ENCODE assay signal across 1 cellular context in the genomic region with DNA sequence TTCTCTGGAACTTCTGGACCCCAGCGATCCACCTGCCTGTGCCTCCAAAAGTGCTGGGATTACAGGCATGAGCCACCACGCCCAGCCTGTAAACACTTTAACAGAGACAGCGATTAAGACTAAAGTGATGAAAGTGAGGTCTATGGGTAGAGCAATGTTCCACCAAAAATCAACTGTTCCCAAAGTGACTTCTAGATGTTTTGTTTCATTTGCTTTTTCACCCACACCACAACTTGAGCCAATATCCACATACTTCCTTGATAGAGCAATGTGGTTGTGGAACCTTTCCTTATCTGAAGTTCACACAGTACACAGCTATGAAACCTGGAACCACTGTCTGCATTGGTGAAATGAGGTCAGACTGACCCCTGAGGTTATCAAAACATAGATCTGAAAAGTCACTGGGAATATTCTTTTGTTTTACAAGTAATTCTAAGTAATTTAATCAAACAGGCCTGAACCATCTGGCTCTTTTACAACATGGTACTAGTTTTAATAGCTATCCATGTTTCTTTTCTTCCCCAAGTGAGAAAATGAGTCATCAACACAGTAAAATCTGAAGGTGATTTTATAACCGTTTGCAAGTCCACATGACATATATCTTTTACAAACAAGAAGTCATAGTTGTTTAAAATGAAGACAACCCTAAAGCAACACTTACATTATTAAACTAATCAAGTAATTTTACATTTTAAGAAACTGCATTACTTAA.
TF ChIP-seq lines count a peak whose summit lies in the region.

No MANE protein-coding gene starts in this region.

TF ChIP-seq in K562, 482 proteins besides CTCF, POLR2A, EP300 and RAD21 (continued from another document and continues in another):
- TF ChIP-seq RREB1 (CRISPR knock-in tag; IDR thresholded peaks at IDR 0.05) (no peak), CEBPG (CRISPR knock-in tag; IDR thresholded peaks at IDR 0.05) (no peak; the same call in 1 of the 2 replicates), CEBPG (tag; conservative IDR thresholded peaks at IDR 0.05 in 1 of 2, IDR thresholded peaks at IDR 0.05 in 1 of 2) (peak in 1 of 2 experiments; percentile 62; a peak in 1 of 4 replicates), CREM (IDR thresholded peaks at IDR 0.05; ENCODE audit: low read depth) (peak; percentile 78), PYGO2 (tag; IDR thresholded peaks at IDR 0.05) (peak; percentile 76), KDM4B (IDR thresholded peaks at IDR 0.05; ENCODE audit: borderline replicate concordance in 2 of 2, low read depth in 1 of 2) (no peak), SRSF3 (IDR thresholded peaks at IDR 0.05; ENCODE audit: insufficient read depth, low read length) (no peak), MCM7 (IDR thresholded peaks at IDR 0.05) (no peak), SRF (CRISPR knock-in tag; IDR thresholded peaks at IDR 0.05) (no peak), TARDBP (IDR thresholded peaks at IDR 0.05) (no peak; the same call in 1 of the 2 replicates), THAP12 (CRISPR knock-in tag; IDR thresholded peaks at IDR 0.05) (no peak), ETV5 (CRISPR knock-in tag; IDR thresholded peaks at IDR 0.05; ENCODE audit: low read depth) (0 out of 2 replicates have a peak, but pooled peaks have one; percentile 31), WHSC1 (IDR thresholded peaks at IDR 0.05; ENCODE audit: low read length) (no peak), SETDB1 (IDR thresholded peaks at IDR 0.05; ENCODE audit: low read length) (no peak), BCOR (IDR thresholded peaks at IDR 0.05) (peak; percentile 69), NFRKB (IDR thresholded peaks at IDR 0.05; ENCODE audit: low read depth) (0 out of 2 replicates have a peak, but pooled peaks have one; percentile 6), CTCFL (IDR thresholded peaks at IDR 0.05; ENCODE audit: borderline replicate concordance, insufficient read depth, low read depth, low read length, poor library complexity, severe bottlenecking) (no peak), ZNF217 (CRISPR knock-in tag; IDR thresholded peaks at IDR 0.05) (no peak), PHF21A (IDR thresholded peaks at IDR 0.05; ENCODE audit: borderline replicate concordance, low read depth) (0 out of 2 replicates have a peak, but pooled peaks have one; percentile 46), MYBL2 (IDR thresholded peaks at IDR 0.05; ENCODE audit: low read depth) (peak; percentile 58; the same call in 1 of the 2 replicates), MYBL2 (CRISPR knock-in tag; IDR thresholded peaks at IDR 0.05; ENCODE audit: borderline replicate concordance) (no peak), GTF2F1 (IDR thresholded peaks at IDR 0.05; ENCODE audit: low read depth, low read length) (no peak), RFX5 (IDR thresholded peaks at IDR 0.05; ENCODE audit: low read depth, low read length) (no peak), ZNF311 (CRISPR knock-in tag; IDR thresholded peaks at IDR 0.05) (peak; percentile 23; the same call in 1 of the 2 replicates), RFX7 (CRISPR knock-in tag; IDR thresholded peaks at IDR 0.05) (no peak), ZNF239 (CRISPR knock-in tag; IDR thresholded peaks at IDR 0.05) (no peak; the same call in 1 of the 2 replicates), PATZ1 (CRISPR knock-in tag; IDR thresholded peaks at IDR 0.05; ENCODE audit: borderline replicate concordance) (no peak), SIN3A (IDR thresholded peaks at IDR 0.05; ENCODE audit: borderline replicate concordance in 2 of 2, control insufficient read depth in 1 of 2, low read depth in 2 of 2, low read length in 2 of 2) (no peak), ARID1B (IDR thresholded peaks at IDR 0.05) (peak; percentile 98), HSF4 (CRISPR knock-in tag; IDR thresholded peaks at IDR 0.05; ENCODE audit: borderline replicate concordance) (no peak), ETS2 (tag; IDR thresholded peaks at IDR 0.05; ENCODE audit: borderline replicate concordance, poor library complexity, severe bottlenecking) (no peak), E2F3 (CRISPR knock-in tag; IDR thresholded peaks at IDR 0.05) (no peak), ZBTB11 (CRISPR knock-in tag; IDR thresholded peaks at IDR 0.05) (no peak), HDAC3 (IDR thresholded peaks at IDR 0.05; ENCODE audit: borderline replicate concordance, partially characterized antibody) (peak; percentile 93), KLF6 (CRISPR knock-in tag; IDR thresholded peaks at IDR 0.05; ENCODE audit: borderline replicate concordance) (no peak), ILK (tag; IDR thresholded peaks at IDR 0.05; ENCODE audit: borderline replicate concordance, low read depth) (no peak), ZNF3 (CRISPR knock-in tag; IDR thresholded peaks at IDR 0.05) (peak; percentile 85), ZBTB8A (IDR thresholded peaks at IDR 0.05; ENCODE audit: partially characterized antibody) (no peak), CHD1 (IDR thresholded peaks at IDR 0.05; ENCODE audit: low read length) (no peak)
- TF ChIP-seq, protein P1, sequence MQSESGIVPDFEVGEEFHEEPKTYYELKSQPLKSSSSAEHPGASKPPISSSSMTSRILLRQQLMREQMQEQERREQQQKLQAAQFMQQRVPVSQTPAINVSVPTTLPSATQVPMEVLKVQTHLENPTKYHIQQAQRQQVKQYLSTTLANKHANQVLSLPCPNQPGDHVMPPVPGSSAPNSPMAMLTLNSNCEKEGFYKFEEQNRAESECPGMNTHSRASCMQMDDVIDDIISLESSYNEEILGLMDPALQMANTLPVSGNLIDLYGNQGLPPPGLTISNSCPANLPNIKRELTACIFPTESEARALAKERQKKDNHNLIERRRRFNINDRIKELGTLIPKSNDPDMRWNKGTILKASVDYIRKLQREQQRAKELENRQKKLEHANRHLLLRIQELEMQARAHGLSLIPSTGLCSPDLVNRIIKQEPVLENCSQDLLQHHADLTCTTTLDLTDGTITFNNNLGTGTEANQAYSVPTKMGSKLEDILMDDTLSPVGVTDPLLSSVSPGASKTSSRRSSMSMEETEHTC (IDR thresholded peaks at IDR 0.05): no peak
- TF ChIP-seq, protein P2, sequence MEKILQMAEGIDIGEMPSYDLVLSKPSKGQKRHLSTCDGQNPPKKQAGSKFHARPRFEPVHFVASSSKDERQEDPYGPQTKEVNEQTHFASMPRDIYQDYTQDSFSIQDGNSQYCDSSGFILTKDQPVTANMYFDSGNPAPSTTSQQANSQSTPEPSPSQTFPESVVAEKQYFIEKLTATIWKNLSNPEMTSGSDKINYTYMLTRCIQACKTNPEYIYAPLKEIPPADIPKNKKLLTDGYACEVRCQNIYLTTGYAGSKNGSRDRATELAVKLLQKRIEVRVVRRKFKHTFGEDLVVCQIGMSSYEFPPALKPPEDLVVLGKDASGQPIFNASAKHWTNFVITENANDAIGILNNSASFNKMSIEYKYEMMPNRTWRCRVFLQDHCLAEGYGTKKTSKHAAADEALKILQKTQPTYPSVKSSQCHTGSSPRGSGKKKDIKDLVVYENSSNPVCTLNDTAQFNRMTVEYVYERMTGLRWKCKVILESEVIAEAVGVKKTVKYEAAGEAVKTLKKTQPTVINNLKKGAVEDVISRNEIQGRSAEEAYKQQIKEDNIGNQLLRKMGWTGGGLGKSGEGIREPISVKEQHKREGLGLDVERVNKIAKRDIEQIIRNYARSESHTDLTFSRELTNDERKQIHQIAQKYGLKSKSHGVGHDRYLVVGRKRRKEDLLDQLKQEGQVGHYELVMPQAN (IDR thresholded peaks at IDR 0.05; ENCODE audit: borderline replicate concordance): no peak
